ENCODE assay signal across 1 cellular context in the genomic region with DNA sequence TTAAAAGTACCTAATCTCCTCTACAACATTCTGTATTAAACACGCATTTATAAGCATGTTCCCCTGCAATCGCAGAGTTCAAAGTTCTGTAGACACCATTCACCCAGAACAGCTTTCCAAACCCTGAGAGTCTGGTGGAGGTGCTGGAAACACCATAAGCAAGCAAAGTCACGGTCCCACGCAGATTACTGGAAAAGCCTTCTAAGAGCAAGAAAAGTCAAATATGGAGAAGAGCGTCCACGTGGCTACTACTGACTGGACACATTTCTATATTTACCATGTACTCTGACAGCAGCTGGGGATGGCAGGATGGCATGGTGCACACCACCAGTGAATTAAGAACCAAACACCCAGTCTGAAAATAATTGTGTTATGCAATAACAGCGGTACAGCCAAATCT.
TF ChIP-seq lines count a peak whose summit lies in the region.

No MANE protein-coding gene starts in this region.

TF ChIP-seq in WTC11, 78 proteins besides CTCF, POLR2A, EP300 and RAD21 (continued from another document):
- TF ChIP-seq ESRRA (CRISPR knock-in tag; IDR thresholded peaks at IDR 0.05; ENCODE audit: borderline replicate concordance) (no peak), NFATC4 (CRISPR knock-in tag; IDR thresholded peaks at IDR 0.05) (no peak), USF1 (CRISPR knock-in tag; IDR thresholded peaks at IDR 0.05) (no peak), ETV6 (CRISPR knock-in tag; IDR thresholded peaks at IDR 0.05) (no peak), MAX (CRISPR knock-in tag; IDR thresholded peaks at IDR 0.05) (no peak)
- TF ChIP-seq, protein P1, sequence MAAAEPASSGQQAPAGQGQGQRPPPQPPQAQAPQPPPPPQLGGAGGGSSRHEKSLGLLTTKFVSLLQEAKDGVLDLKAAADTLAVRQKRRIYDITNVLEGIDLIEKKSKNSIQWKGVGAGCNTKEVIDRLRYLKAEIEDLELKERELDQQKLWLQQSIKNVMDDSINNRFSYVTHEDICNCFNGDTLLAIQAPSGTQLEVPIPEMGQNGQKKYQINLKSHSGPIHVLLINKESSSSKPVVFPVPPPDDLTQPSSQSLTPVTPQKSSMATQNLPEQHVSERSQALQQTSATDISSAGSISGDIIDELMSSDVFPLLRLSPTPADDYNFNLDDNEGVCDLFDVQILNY (CRISPR knock-in tag; IDR thresholded peaks at IDR 0.05): no peak
